1 cellular context compared by ENCODE assay signal in the genomic region with DNA sequence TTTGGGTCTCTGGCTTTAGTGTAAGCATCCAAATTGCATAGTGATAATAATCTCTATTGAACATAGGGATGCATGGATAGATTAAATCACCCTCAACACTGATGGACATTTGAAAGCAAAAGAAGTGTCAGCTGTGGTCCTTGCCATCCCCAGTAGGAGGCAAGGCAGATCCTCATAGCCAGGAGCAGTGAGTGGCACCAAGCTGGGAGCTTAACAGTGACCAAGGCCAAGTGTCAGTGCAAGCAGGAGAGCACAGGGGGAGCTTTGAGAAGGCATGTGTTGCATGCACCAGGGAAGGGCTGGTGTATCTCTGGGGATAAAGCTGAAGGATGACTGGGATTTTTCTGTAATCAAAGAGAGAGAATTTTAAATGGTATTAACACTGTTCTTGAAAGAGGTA.
TF ChIP-seq lines count a peak whose summit lies in the region.

No MANE protein-coding gene starts in this region.

TF ChIP-seq in GM23338, 12 proteins besides CTCF, POLR2A, EP300 and RAD21 (continued from another document):
- TF ChIP-seq ZNF462 (CRISPR knock-in tag; IDR thresholded peaks at IDR 0.05) (no peak), EZH2phosphoT487 (IDR thresholded peaks at IDR 0.05; ENCODE audit: unreplicated experiment) (no peak), JUNB (IDR thresholded peaks at IDR 0.05; ENCODE audit: unreplicated experiment) (no peak)
